In the genomic region with DNA sequence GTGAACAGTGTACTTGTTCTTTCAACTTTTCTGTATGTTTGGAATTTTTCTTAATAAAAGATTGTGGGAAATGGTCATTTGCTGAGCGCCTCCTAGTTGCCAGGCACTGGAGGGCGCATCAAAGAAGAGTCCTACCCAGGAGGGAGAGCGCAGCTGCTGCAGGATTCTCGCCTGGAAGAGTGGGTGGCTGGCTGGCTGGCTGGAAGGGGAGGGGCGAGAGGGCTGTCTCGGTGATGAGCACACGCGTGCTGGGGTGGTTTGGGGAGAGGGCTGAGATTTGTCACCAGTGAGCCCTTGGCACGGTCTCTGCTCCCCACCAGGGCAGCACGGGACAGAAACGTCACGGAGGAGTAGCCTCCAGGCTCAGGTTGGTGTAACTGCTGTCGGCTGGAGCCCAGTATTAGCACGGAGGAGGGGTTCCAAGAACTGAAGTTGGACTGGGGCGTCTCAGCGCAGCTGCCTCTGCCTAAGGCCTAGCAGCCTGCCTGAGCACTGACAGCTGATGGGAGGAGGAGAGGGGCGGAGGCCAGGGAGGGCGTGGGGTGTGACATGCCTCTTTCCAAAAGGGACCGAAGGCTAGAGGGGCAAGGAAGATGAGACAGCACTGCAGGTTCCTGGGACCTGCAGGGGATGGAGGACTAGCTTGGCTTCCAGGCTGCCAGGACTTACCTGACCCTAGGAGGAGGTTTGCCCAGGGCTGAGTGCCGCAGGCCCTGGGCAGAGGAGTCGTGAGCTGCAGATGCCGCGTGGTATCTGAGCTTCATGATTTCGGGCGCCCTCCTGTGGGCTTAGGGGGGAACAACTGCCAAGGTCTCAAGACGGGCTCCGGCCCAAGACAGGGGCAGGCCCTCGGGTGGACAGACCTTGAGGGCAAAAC, we compare ENCODE assay signal across 1 cellular context.
TF ChIP-seq lines count a peak whose summit lies in the region.

No MANE protein-coding gene starts in this region.

TF ChIP-seq in HepG2, 621 proteins besides CTCF, POLR2A, EP300 and RAD21 (continued from another document and continues in another):
- TF ChIP-seq, protein P1, sequence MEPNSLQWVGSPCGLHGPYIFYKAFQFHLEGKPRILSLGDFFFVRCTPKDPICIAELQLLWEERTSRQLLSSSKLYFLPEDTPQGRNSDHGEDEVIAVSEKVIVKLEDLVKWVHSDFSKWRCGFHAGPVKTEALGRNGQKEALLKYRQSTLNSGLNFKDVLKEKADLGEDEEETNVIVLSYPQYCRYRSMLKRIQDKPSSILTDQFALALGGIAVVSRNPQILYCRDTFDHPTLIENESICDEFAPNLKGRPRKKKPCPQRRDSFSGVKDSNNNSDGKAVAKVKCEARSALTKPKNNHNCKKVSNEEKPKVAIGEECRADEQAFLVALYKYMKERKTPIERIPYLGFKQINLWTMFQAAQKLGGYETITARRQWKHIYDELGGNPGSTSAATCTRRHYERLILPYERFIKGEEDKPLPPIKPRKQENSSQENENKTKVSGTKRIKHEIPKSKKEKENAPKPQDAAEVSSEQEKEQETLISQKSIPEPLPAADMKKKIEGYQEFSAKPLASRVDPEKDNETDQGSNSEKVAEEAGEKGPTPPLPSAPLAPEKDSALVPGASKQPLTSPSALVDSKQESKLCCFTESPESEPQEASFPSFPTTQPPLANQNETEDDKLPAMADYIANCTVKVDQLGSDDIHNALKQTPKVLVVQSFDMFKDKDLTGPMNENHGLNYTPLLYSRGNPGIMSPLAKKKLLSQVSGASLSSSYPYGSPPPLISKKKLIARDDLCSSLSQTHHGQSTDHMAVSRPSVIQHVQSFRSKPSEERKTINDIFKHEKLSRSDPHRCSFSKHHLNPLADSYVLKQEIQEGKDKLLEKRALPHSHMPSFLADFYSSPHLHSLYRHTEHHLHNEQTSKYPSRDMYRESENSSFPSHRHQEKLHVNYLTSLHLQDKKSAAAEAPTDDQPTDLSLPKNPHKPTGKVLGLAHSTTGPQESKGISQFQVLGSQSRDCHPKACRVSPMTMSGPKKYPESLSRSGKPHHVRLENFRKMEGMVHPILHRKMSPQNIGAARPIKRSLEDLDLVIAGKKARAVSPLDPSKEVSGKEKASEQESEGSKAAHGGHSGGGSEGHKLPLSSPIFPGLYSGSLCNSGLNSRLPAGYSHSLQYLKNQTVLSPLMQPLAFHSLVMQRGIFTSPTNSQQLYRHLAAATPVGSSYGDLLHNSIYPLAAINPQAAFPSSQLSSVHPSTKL (CRISPR knock-in tag; IDR thresholded peaks at IDR 0.05), result 0 out of 2 replicates have a peak, but pooled peaks have one; percentile 50
- no peak for TF ChIP-seq RXRB (CRISPR knock-in tag; IDR thresholded peaks at IDR 0.05; ENCODE audit: borderline replicate concordance)
- no peak for TF ChIP-seq CBFB (CRISPR knock-in tag; IDR thresholded peaks at IDR 0.05)
- peak; percentile 59; the same call in 1 of the 2 replicates for TF ChIP-seq ZNF160 (CRISPR knock-in tag; IDR thresholded peaks at IDR 0.05)
- no peak; the same call in 1 of the 2 replicates for TF ChIP-seq NR1H2 (CRISPR knock-in tag; IDR thresholded peaks at IDR 0.05; ENCODE audit: borderline replicate concordance, low read depth)
- TF ChIP-seq RFXAP (CRISPR knock-in tag; IDR thresholded peaks at IDR 0.05; ENCODE audit: borderline replicate concordance), result 0 out of 2 replicates have a peak, but pooled peaks have one; percentile 53
- TF ChIP-seq ZSCAN21 (CRISPR knock-in tag; IDR thresholded peaks at IDR 0.05; ENCODE audit: borderline replicate concordance), result peak; percentile 65; the same call in 1 of the 2 replicates
- TF ChIP-seq NKX3-1 (CRISPR knock-in tag; IDR thresholded peaks at IDR 0.05), result no peak
- TF ChIP-seq FOXM1 (CRISPR knock-in tag; IDR thresholded peaks at IDR 0.05), result 0 out of 2 replicates have a peak, but pooled peaks have one; percentile 7
- no peak for TF ChIP-seq NFIC (IDR thresholded peaks at IDR 0.05; ENCODE audit: low read length)
- no peak for TF ChIP-seq ZNF224 (CRISPR knock-in tag; IDR thresholded peaks at IDR 0.05)
- TF ChIP-seq HNF4A (CRISPR knock-in tag; IDR thresholded peaks at IDR 0.05), result 0 out of 2 replicates have a peak, but pooled peaks have one; percentile 10
- TF ChIP-seq, protein P2, sequence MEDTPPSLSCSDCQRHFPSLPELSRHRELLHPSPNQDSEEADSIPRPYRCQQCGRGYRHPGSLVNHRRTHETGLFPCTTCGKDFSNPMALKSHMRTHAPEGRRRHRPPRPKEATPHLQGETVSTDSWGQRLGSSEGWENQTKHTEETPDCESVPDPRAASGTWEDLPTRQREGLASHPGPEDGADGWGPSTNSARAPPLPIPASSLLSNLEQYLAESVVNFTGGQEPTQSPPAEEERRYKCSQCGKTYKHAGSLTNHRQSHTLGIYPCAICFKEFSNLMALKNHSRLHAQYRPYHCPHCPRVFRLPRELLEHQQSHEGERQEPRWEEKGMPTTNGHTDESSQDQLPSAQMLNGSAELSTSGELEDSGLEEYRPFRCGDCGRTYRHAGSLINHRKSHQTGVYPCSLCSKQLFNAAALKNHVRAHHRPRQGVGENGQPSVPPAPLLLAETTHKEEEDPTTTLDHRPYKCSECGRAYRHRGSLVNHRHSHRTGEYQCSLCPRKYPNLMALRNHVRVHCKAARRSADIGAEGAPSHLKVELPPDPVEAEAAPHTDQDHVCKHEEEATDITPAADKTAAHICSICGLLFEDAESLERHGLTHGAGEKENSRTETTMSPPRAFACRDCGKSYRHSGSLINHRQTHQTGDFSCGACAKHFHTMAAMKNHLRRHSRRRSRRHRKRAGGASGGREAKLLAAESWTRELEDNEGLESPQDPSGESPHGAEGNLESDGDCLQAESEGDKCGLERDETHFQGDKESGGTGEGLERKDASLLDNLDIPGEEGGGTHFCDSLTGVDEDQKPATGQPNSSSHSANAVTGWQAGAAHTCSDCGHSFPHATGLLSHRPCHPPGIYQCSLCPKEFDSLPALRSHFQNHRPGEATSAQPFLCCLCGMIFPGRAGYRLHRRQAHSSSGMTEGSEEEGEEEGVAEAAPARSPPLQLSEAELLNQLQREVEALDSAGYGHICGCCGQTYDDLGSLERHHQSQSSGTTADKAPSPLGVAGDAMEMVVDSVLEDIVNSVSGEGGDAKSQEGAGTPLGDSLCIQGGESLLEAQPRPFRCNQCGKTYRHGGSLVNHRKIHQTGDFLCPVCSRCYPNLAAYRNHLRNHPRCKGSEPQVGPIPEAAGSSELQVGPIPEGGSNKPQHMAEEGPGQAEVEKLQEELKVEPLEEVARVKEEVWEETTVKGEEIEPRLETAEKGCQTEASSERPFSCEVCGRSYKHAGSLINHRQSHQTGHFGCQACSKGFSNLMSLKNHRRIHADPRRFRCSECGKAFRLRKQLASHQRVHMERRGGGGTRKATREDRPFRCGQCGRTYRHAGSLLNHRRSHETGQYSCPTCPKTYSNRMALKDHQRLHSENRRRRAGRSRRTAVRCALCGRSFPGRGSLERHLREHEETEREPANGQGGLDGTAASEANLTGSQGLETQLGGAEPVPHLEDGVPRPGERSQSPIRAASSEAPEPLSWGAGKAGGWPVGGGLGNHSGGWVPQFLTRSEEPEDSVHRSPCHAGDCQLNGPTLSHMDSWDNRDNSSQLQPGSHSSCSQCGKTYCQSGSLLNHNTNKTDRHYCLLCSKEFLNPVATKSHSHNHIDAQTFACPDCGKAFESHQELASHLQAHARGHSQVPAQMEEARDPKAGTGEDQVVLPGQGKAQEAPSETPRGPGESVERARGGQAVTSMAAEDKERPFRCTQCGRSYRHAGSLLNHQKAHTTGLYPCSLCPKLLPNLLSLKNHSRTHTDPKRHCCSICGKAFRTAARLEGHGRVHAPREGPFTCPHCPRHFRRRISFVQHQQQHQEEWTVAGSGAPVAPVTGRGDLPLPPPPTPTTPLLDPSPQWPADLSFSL (CRISPR knock-in tag; IDR thresholded peaks at IDR 0.05), result no peak
- TF ChIP-seq PPARG (CRISPR knock-in tag; conservative IDR thresholded peaks at IDR 0.05), result peak; percentile 53; the same call in 1 of the 2 replicates
- no peak for TF ChIP-seq SMYD3 (CRISPR knock-in tag; IDR thresholded peaks at IDR 0.05)
- TF ChIP-seq NR2C2 (CRISPR knock-in tag; IDR thresholded peaks at IDR 0.05; ENCODE audit: borderline replicate concordance), result no peak
- TF ChIP-seq, protein P3, sequence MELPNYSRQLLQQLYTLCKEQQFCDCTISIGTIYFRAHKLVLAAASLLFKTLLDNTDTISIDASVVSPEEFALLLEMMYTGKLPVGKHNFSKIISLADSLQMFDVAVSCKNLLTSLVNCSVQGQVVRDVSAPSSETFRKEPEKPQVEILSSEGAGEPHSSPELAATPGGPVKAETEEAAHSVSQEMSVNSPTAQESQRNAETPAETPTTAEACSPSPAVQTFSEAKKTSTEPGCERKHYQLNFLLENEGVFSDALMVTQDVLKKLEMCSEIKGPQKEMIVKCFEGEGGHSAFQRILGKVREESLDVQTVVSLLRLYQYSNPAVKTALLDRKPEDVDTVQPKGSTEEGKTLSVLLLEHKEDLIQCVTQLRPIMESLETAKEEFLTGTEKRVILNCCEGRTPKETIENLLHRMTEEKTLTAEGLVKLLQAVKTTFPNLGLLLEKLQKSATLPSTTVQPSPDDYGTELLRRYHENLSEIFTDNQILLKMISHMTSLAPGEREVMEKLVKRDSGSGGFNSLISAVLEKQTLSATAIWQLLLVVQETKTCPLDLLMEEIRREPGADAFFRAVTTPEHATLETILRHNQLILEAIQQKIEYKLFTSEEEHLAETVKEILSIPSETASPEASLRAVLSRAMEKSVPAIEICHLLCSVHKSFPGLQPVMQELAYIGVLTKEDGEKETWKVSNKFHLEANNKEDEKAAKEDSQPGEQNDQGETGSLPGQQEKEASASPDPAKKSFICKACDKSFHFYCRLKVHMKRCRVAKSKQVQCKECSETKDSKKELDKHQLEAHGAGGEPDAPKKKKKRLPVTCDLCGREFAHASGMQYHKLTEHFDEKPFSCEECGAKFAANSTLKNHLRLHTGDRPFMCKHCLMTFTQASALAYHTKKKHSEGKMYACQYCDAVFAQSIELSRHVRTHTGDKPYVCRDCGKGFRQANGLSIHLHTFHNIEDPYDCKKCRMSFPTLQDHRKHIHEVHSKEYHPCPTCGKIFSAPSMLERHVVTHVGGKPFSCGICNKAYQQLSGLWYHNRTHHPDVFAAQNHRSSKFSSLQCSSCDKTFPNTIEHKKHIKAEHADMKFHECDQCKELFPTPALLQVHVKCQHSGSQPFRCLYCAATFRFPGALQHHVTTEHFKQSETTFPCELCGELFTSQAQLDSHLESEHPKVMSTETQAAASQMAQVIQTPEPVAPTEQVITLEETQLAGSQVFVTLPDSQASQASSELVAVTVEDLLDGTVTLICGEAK (IDR thresholded peaks at IDR 0.05), result no peak
- TF ChIP-seq, protein P3 (CRISPR knock-in tag; IDR thresholded peaks at IDR 0.05), result peak; percentile 72; the same call in 1 of the 2 replicates
- no peak for TF ChIP-seq TOE1 (CRISPR knock-in tag; IDR thresholded peaks at IDR 0.05)
- TF ChIP-seq AKAP8 (CRISPR knock-in tag; IDR thresholded peaks at IDR 0.05), result peak; percentile 98
- no peak for TF ChIP-seq ATRX (CRISPR knock-in tag; IDR thresholded peaks at IDR 0.05; ENCODE audit: borderline replicate concordance)
- no peak for TF ChIP-seq FOSL1 (CRISPR knock-in tag; IDR thresholded peaks at IDR 0.05; ENCODE audit: borderline replicate concordance)
- peak; percentile 52; the same call in 1 of the 2 replicates for TF ChIP-seq ARNTL (CRISPR knock-in tag; IDR thresholded peaks at IDR 0.05)
- peak; percentile 83 for TF ChIP-seq SAP130 (CRISPR knock-in tag; IDR thresholded peaks at IDR 0.05; ENCODE audit: low read depth)
- 0 out of 2 replicates have a peak, but pooled peaks have one; percentile 45 for TF ChIP-seq ZNF577 (CRISPR knock-in tag; IDR thresholded peaks at IDR 0.05; ENCODE audit: borderline replicate concordance, low read depth)
- 0 out of 2 replicates have a peak, but pooled peaks have one; percentile 63 for TF ChIP-seq CENPT (CRISPR knock-in tag; IDR thresholded peaks at IDR 0.05; ENCODE audit: low read depth)
- no peak for TF ChIP-seq ARNT (IDR thresholded peaks at IDR 0.05)
- TF ChIP-seq, protein P4, sequence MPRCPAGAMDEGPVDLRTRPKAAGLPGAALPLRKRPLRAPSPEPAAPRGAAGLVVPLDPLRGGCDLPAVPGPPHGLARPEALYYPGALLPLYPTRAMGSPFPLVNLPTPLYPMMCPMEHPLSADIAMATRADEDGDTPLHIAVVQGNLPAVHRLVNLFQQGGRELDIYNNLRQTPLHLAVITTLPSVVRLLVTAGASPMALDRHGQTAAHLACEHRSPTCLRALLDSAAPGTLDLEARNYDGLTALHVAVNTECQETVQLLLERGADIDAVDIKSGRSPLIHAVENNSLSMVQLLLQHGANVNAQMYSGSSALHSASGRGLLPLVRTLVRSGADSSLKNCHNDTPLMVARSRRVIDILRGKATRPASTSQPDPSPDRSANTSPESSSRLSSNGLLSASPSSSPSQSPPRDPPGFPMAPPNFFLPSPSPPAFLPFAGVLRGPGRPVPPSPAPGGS (CRISPR knock-in tag; IDR thresholded peaks at IDR 0.05), result peak; percentile 86
- no peak for TF ChIP-seq ATM (IDR thresholded peaks at IDR 0.05; ENCODE audit: borderline replicate concordance)
- TF ChIP-seq ZMYM4 (CRISPR knock-in tag; IDR thresholded peaks at IDR 0.05), result 0 out of 2 replicates have a peak, but pooled peaks have one; percentile 28
- 0 out of 2 replicates have a peak, but pooled peaks have one; percentile 42 for TF ChIP-seq FIP1L1 (IDR thresholded peaks at IDR 0.05; ENCODE audit: borderline replicate concordance, insufficient read depth, low read depth, low read length)
- TF ChIP-seq TBX3 (IDR thresholded peaks at IDR 0.05; ENCODE audit: borderline replicate concordance), result no peak
- TF ChIP-seq NFATC3 (CRISPR knock-in tag; IDR thresholded peaks at IDR 0.05), result peak; percentile 83; the same call in 1 of the 2 replicates
- peak; percentile 28; the same call in 1 of the 2 replicates for TF ChIP-seq ETV5 (CRISPR knock-in tag; IDR thresholded peaks at IDR 0.05; ENCODE audit: borderline replicate concordance)
- no peak for TF ChIP-seq SATB2 (CRISPR knock-in tag; IDR thresholded peaks at IDR 0.05)
